In the genomic region with DNA sequence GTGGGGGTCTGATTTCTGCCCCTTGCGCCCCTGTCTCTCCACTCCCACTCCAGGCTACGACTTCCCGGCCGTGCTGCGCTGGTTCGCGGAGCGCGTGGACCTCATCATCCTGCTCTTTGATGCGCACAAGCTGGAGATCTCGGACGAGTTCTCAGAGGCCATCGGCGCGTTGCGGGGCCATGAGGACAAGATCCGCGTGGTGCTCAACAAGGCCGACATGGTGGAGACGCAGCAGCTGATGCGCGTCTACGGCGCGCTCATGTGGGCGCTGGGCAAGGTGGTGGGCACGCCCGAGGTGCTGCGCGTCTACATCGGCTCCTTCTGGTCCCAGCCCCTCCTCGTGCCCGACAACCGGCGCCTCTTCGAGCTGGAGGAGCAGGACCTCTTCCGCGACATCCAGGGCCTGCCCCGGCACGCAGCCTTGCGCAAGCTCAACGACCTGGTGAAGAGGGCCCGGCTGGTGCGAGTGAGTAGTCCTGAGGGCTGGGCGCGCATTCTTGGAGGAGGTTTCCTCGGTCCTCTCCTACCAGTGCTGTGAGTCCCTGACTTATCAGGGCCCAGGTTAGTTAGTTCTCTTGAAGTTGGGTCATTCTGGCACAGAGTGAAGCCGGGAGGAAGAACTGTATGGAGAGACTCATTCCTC, we compare ENCODE assay signal across 11 cellular contexts. TPM values are rescaled to one million over a fixed set of nuclear protein-coding genes. Genes with fewer than 3 reads are reported as not detected.
DNase-seq lines count a peak whose midpoint lies in the region; ATAC-seq, FAIRE-seq and TF ChIP-seq lines count a peak whose summit lies in the region.
"Had no signal": no experiment of that assay in that cellular context is flagged by ENCODE, and none has a peak within 500 bp of the region (broad histone marks: within the 10 kb centered on the region; RNA-seq: fewer than 3 reads in every experiment).

No MANE protein-coding gene starts in this region.

- WGBS in lung, 2 donors: 74 to 77% methylated on average over 48 of the region's 48 CpGs

- DNase-seq in MV-4-11 (lab: John Stamatoyannopoulos, UW) (peak; percentile 61), amniotic epithelial cell (ENCODE audit: low read depth) (peak; percentile 66), lung (ENCODE audit: low spot score) (peak; percentile 91), upper lobe of right lung (peak; percentile 95), DMS 273 treated with DMSO at 0.1 percent for 48 hours (lab: John Stamatoyannopoulos, UW) (no peak), frontal cortex (ENCODE audit: low spot score in 2 of 2) (no peak)
- DNase-seq: activated CD4-positive, alpha-beta T cell treated with anti-CD3 and anti-CD28 coated beads, Interleukin-2, amount 50 U/mL, for 4 hours; NCI-H1436; stimulated activated naive CD8-positive, alpha-beta T cell treated with anti-CD3 and anti-CD28 coated beads, Interleukin-15, amount 100 ng/mL, for 72 hours had no signal

- peak; percentile 50 for ATAC-seq in lung (ENCODE audit: insufficient read depth, low FRiP score)
- peak; percentile 76 for ATAC-seq in upper lobe of right lung
- no peak for ATAC-seq in HG02870 (IDR thresholded peaks at IDR 0.05; ENCODE audit: unreplicated experiment)
- ATAC-seq: stimulated activated naive CD8-positive, alpha-beta T cell treated with anti-CD3 and anti-CD28 coated beads, Interleukin-15, amount 100 ng/mL, for 72 hours had no signal

- intact Hi-C loops in upper lobe of right lung (cut with DNase I): no loop called here

- H3K9me3 ChIP-seq in lung (ENCODE audit: control insufficient read depth in 2 of 2, insufficient read depth in 1 of 2, low read length in 1 of 2) (no peaks in the 10 kb centered on the region), upper lobe of right lung (no peaks in the 10 kb centered on the region)

- peak overlapping the region in 1 of 2 donors; percentile 79 for H3K27ac ChIP-seq in lung (ENCODE audit: low read depth in 1 of 2, low read length in 1 of 2)
- H3K27ac ChIP-seq in upper lobe of right lung: peak overlapping the region; percentile 60
- H3K27ac ChIP-seq: cardiac muscle cell had no signal

- no peaks in the 10 kb centered on the region for H3K27me3 ChIP-seq in lung (ENCODE audit: control insufficient read depth, insufficient read depth)
- H3K27me3 ChIP-seq in upper lobe of right lung: no peaks in the 10 kb centered on the region
- H3K27me3 ChIP-seq: cardiac muscle cell had no signal

- H3K4me3 ChIP-seq in lung (no peak overlapping the region), upper lobe of right lung (no peak overlapping the region)
- H3K4me3 ChIP-seq: cardiac muscle cell had no signal

- TF ChIP-seq CTCF in lung (IDR thresholded peaks at IDR 0.05; ENCODE audit: control extremely low read depth, extremely low read depth) (no peak), upper lobe of right lung (IDR thresholded peaks at IDR 0.05) (no peak)

- FAIRE-seq in frontal cortex (lab: Jason Lieb, UNC): no peak

- peaks cover 0 to 18% of the 10 kb centered on the region in 2 donors for H3K36me3 ChIP-seq in lung (ENCODE audit: control insufficient read depth in 2 of 2, insufficient read depth in 2 of 2, low read length in 2 of 2)
- H3K36me3 ChIP-seq in upper lobe of right lung: peaks cover 27% of the 10 kb centered on the region
- H3K36me3 ChIP-seq: cardiac muscle cell had no signal

- H3K4me1 ChIP-seq in lung (ENCODE audit: control insufficient read depth in 2 of 2, insufficient read depth in 2 of 2, low read length in 2 of 2): peaks cover 0 to 23% of the 10 kb centered on the region in 2 donors
- peaks cover 69% of the 10 kb centered on the region for H3K4me1 ChIP-seq in upper lobe of right lung

RNA-seq across cellular contexts. Expression of gene EHD2, which starts 12.7 kb away (rescaled TPM):
- 100 to 1,000 TPM; 177 to 190 TPM for total RNA-seq in lung
- polyA plus RNA-seq in lung: 10 to 100 TPM; 68.0 to 76.5 TPM
- 210 TPM for total RNA-seq in upper lobe of right lung
- total RNA-seq in frontal cortex: 1.2 TPM

RNA-seq across cellular contexts. Expression of gene NOP53, which starts 19.5 kb away (rescaled TPM):
- total RNA-seq in lung: 100 to 1,000 TPM; 146 to 188 TPM
- 100 to 1,000 TPM; 198 to 498 TPM for polyA plus RNA-seq in lung
- total RNA-seq in upper lobe of right lung: 260 TPM
- total RNA-seq in frontal cortex: 88.0 TPM

RNA-seq across cellular contexts. Expression of gene SELENOW, which starts 52.6 kb away (rescaled TPM):
- total RNA-seq in lung: 100 to 1,000 TPM; 104 to 347 TPM
- polyA plus RNA-seq in lung: 100 to 1,000 TPM; 345 to 532 TPM
- 262 TPM for total RNA-seq in upper lobe of right lung
- 296 TPM for total RNA-seq in frontal cortex

Comparison
In these comparisons a context has a peak if more than half of its experiments do, and no peak if none do; other contexts are left out.
1. DNase-seq: peak in MV-4-11 (single experiment), amniotic epithelial cell (single experiment), lung (single experiment) and upper lobe of right lung (single experiment); none in DMS 273 treated with DMSO at 0.1 percent for 48 hours (single experiment) and frontal cortex (0 of 2).
2. RNA of gene EHD2, which starts 12.7 kb away (total RNA-seq): 210 TPM in upper lobe of right lung (single experiment) and 177 to 190 TPM in lung; 1.2 TPM in frontal cortex (single experiment); every median in the first group is over 10 times any median in the second.